Comparison of ENCODE assay signal across 7 cellular contexts in genomic region chr7:1530946-1531262, GRCh38. TPM values are rescaled to one million over a fixed set of nuclear protein-coding genes. Genes with fewer than 3 reads are reported as not detected.
DNase-seq lines count a peak whose midpoint lies in the region; ATAC-seq, FAIRE-seq and TF ChIP-seq lines count a peak whose summit lies in the region.

No MANE protein-coding gene starts in this region.

- POLR2A ChIA-PET in endothelial cell of umbilical vein (lab: Charles Lee) = no interaction called here

- no peaks in the 10 kb centered on the region for H3K9me1 ChIP-seq in endothelial cell of umbilical vein (replicated peaks; ENCODE audit: control insufficient read depth, extremely low read depth, insufficient read depth, low read length)

- H3K9me3 ChIP-seq in endothelial cell of umbilical vein (replicated peaks; ENCODE audit: control insufficient read depth, insufficient read depth, low read length) = no peaks in the 10 kb centered on the region
- no peaks in the 10 kb centered on the region for H3K9me3 ChIP-seq in smooth muscle cell (replicated peaks; ENCODE audit: low read depth)

- intact Hi-C loops in endothelial cell of umbilical vein (cut with micrococcal nuclease) = no loop called here

- TF ChIP-seq POLR2A in endothelial cell of umbilical vein (IDR thresholded peaks at IDR 0.05; ENCODE audit: low read depth, low read length) = no peak

- CTCF ChIA-PET in endothelial cell of umbilical vein (lab: Charles Lee) = no interaction called here

- peaks cover 35% of the 10 kb centered on the region for H3K4me1 ChIP-seq in endothelial cell of umbilical vein (ENCODE audit: control insufficient read depth, extremely low read depth, insufficient read depth, low read length)
- H3K4me1 ChIP-seq in smooth muscle cell (ENCODE audit: low read depth) = no peaks in the 10 kb centered on the region

- H3K4me3 ChIP-seq in HL-60 (replicated peaks; ENCODE audit: insufficient read depth, low read length) = peak overlapping the region; percentile 68
- H3K4me3 ChIP-seq in endothelial cell of umbilical vein (replicated peaks in 1 of 3; ENCODE audit: insufficient read depth in 1 of 3, low read depth in 1 of 3, low read length in 3 of 3) = peak overlapping the region in 1 of 3 experiments; percentile 70
- H3K4me3 ChIP-seq in smooth muscle cell = peak overlapping the region; percentile 49

- H4K20me1 ChIP-seq in endothelial cell of umbilical vein (replicated peaks; ENCODE audit: control insufficient read depth, extremely low read depth, insufficient read depth, low read length) (no peaks in the 10 kb centered on the region), smooth muscle cell (ENCODE audit: low read depth) (peaks cover 27% of the 10 kb centered on the region)

- H3K9ac ChIP-seq in endothelial cell of umbilical vein (replicated peaks; ENCODE audit: extremely low read depth, insufficient read depth, low read length) (peak overlapping the region; percentile 89), smooth muscle cell (ENCODE audit: low read depth) (no peak overlapping the region)

- H3K4me2 ChIP-seq in endothelial cell of umbilical vein (ENCODE audit: insufficient read depth, low read length) (no peak overlapping the region), smooth muscle cell (peak overlapping the region; percentile 85)

- DNase-seq in HL-60 (ENCODE audit: low read depth in 1 of 2, low spot score in 1 of 2) = no peak
- DNase-seq in endothelial cell of umbilical vein (ENCODE audit: low read depth, low spot score) = no peak
- no peak for DNase-seq in smooth muscle cell (lab: John Stamatoyannopoulos, UW; ENCODE audit: unreplicated experiment)
- DNase-seq in midbrain (lab: John Stamatoyannopoulos, UW) = no peak

- dilution Hi-C loops in endothelial cell of umbilical vein (cut with MboI; ENCODE audit: extremely low pct_ligation_motif_present, low sequenced_read_pairs) = no loop called here

- H3K27me3 ChIP-seq in HL-60 (ENCODE audit: insufficient read depth, poor library complexity, severe bottlenecking) (no peaks in the 10 kb centered on the region), endothelial cell of umbilical vein (ENCODE audit: control insufficient read depth in 2 of 2, insufficient read depth in 2 of 2, low read length in 2 of 2) (peaks cover 5 to 7% of the 10 kb centered on the region in 2 experiments), smooth muscle cell (ENCODE audit: low read depth) (no peaks in the 10 kb centered on the region)

- FAIRE-seq in endothelial cell of umbilical vein (lab: Jason Lieb, UNC) = no peak

- H3K36me3 ChIP-seq in endothelial cell of umbilical vein (ENCODE audit: control insufficient read depth in 2 of 2, extremely low read depth in 1 of 2, insufficient read depth in 2 of 2, low read length in 2 of 2) (no peaks in the 10 kb centered on the region), smooth muscle cell (ENCODE audit: low read depth) (no peaks in the 10 kb centered on the region)

- no TSS peak for BruUV-seq in endothelial cell of umbilical vein (replicated peaks; lab: Mats Ljungman, UMichigan)

- WGBS in smooth muscle cell (ENCODE audit: low lambda C conversion rate) = 3% methylated on average over 18 of the region's 45 CpGs

- H3K27ac ChIP-seq in HL-60 (replicated peaks) = no peak overlapping the region
- peak overlapping the region; percentile 97 for H3K27ac ChIP-seq in endothelial cell of umbilical vein (ENCODE audit: insufficient read depth, low read depth, low read length)
- H3K27ac ChIP-seq in smooth muscle cell (ENCODE audit: low read depth) = peak overlapping the region; percentile 97

- peaks cover 13% of the 10 kb centered on the region for H3F3A ChIP-seq in smooth muscle cell (ENCODE audit: low read depth)

- H2AFZ ChIP-seq in endothelial cell of umbilical vein (ENCODE audit: low read depth, low read length) (no peak overlapping the region), smooth muscle cell (ENCODE audit: low read depth) (no peak overlapping the region)

- TF ChIP-seq CTCF in HL-60 (IDR thresholded peaks at IDR 0.05; ENCODE audit: insufficient read depth, low read length) (no peak), endothelial cell of umbilical vein (IDR thresholded peaks at IDR 0.05; ENCODE audit: extremely low read depth in 1 of 2, insufficient read depth in 1 of 2, low read depth in 1 of 2, low read length in 2 of 2) (no peak), smooth muscle cell (IDR thresholded peaks at IDR 0.05; ENCODE audit: borderline replicate concordance, insufficient read depth, poor library complexity, severe bottlenecking) (no peak)

- peaks cover 28% of the 10 kb centered on the region for H3K79me2 ChIP-seq in endothelial cell of umbilical vein (ENCODE audit: control insufficient read depth, insufficient read depth, low read length)
- H3K79me2 ChIP-seq in smooth muscle cell (ENCODE audit: low read depth) = peaks cover 18% of the 10 kb centered on the region

- ATAC-seq in GM19324 (IDR thresholded peaks at IDR 0.05; ENCODE audit: low FRiP score, unreplicated experiment) (peak; percentile 12), HG02610 (IDR thresholded peaks at IDR 0.05; ENCODE audit: unreplicated experiment) (no peak), GM21367 (IDR thresholded peaks at IDR 0.05; ENCODE audit: unreplicated experiment) (no peak)

TF ChIP-seq in endothelial cell of umbilical vein, 7 proteins besides CTCF, POLR2A, EP300 and RAD21:
- no peak for TF ChIP-seq MYC (IDR thresholded peaks at IDR 0.05; ENCODE audit: low read depth, low read length)

RNA-seq across cellular contexts. Expression of gene MAFK, which starts 0.4 kb away (rescaled TPM):
- total RNA-seq in endothelial cell of umbilical vein (39.4 and 66.9 TPM in 2 replicates), smooth muscle cell (8.5 and 8.8 TPM in 2 replicates)
- polyA plus RNA-seq in endothelial cell of umbilical vein (22.2 and 23.3 TPM in 2 replicates), smooth muscle cell (2.8 and 4.4 TPM in 2 replicates)
- polyA plus RNA-seq in endothelial cell of umbilical vein (2011; cell fraction: cytosol; rRNA removed) = 10.8 and 13.7 TPM in 2 replicates
- 167 and 174 TPM in 2 replicates for polyA plus RNA-seq in endothelial cell of umbilical vein (2011; cell fraction: nucleus; rRNA removed)
- 16.7 and 23.2 TPM in 2 replicates for polyA plus RNA-seq in endothelial cell of umbilical vein (2012)
- polyA minus RNA-seq in endothelial cell of umbilical vein = 13.0 and 16.2 TPM in 2 replicates
- 27.5 TPM for polyA minus RNA-seq in endothelial cell of umbilical vein (2011; cell fraction: cytosol; rRNA and poly(A)+ RNA removed)
- polyA minus RNA-seq in endothelial cell of umbilical vein (2011; cell fraction: nucleus; rRNA and poly(A)+ RNA removed) = 25.4 and 68.6 TPM in 2 replicates

RNA-seq across cellular contexts. Expression of gene TMEM184A, which starts 25.1 kb away (rescaled TPM):
- total RNA-seq in endothelial cell of umbilical vein (not detected in 2 replicates), smooth muscle cell (4.8 and 6.6 TPM in 2 replicates)
- polyA plus RNA-seq in endothelial cell of umbilical vein (0.41 and 0.48 TPM in 2 replicates), smooth muscle cell (1.6 and 4.5 TPM in 2 replicates)
- polyA plus RNA-seq in endothelial cell of umbilical vein (2011; cell fraction: cytosol; rRNA removed) = 0.07 and 0.22 TPM in 2 replicates
- 0.25 and 0.66 TPM in 2 replicates for polyA plus RNA-seq in endothelial cell of umbilical vein (2011; cell fraction: nucleus; rRNA removed)
- 0.07 TPM in 2 replicates for polyA plus RNA-seq in endothelial cell of umbilical vein (2012)
- polyA minus RNA-seq in endothelial cell of umbilical vein = 0.15 TPM in 1 of 2 replicates, not detected in the other
- polyA minus RNA-seq in endothelial cell of umbilical vein (2011; cell fraction: cytosol; rRNA and poly(A)+ RNA removed) = 21.1 TPM
- 0.48 and 0.91 TPM in 2 replicates for polyA minus RNA-seq in endothelial cell of umbilical vein (2011; cell fraction: nucleus; rRNA and poly(A)+ RNA removed)

RNA-seq across cellular contexts. Expression of gene INTS1, which starts 26.7 kb away (rescaled TPM):
- total RNA-seq in endothelial cell of umbilical vein (114 and 116 TPM in 2 replicates), smooth muscle cell (18.2 and 18.9 TPM in 2 replicates)
- polyA plus RNA-seq in endothelial cell of umbilical vein (57.8 and 86.5 TPM in 2 replicates), smooth muscle cell (48.0 and 51.2 TPM in 2 replicates)
- 25.1 and 38.8 TPM in 2 replicates for polyA plus RNA-seq in endothelial cell of umbilical vein (2011; cell fraction: cytosol; rRNA removed)
- polyA plus RNA-seq in endothelial cell of umbilical vein (2011; cell fraction: nucleus; rRNA removed) = 99.5 and 107 TPM in 2 replicates
- 48.4 and 56.9 TPM in 2 replicates for polyA plus RNA-seq in endothelial cell of umbilical vein (2012)
- polyA minus RNA-seq in endothelial cell of umbilical vein = 39.2 and 47.6 TPM in 2 replicates
- 50.1 TPM for polyA minus RNA-seq in endothelial cell of umbilical vein (2011; cell fraction: cytosol; rRNA and poly(A)+ RNA removed)
- 38.4 and 74.9 TPM in 2 replicates for polyA minus RNA-seq in endothelial cell of umbilical vein (2011; cell fraction: nucleus; rRNA and poly(A)+ RNA removed)

RNA-seq across cellular contexts. Expression of gene PSMG3, which starts 38.9 kb away (rescaled TPM):
- total RNA-seq in endothelial cell of umbilical vein (25.5 and 28.4 TPM in 2 replicates), smooth muscle cell (24.5 and 30.7 TPM in 2 replicates)
- polyA plus RNA-seq in endothelial cell of umbilical vein (40.4 and 49.7 TPM in 2 replicates), smooth muscle cell (45.2 and 45.3 TPM in 2 replicates)
- 48.3 and 57.1 TPM in 2 replicates for polyA plus RNA-seq in endothelial cell of umbilical vein (2011; cell fraction: cytosol; rRNA removed)
- 29.1 and 31.2 TPM in 2 replicates for polyA plus RNA-seq in endothelial cell of umbilical vein (2011; cell fraction: nucleus; rRNA removed)
- 18.9 and 27.6 TPM in 2 replicates for polyA plus RNA-seq in endothelial cell of umbilical vein (2012)
- 11.4 and 14.3 TPM in 2 replicates for polyA minus RNA-seq in endothelial cell of umbilical vein
- polyA minus RNA-seq in endothelial cell of umbilical vein (2011; cell fraction: cytosol; rRNA and poly(A)+ RNA removed) = 39.1 TPM
- polyA minus RNA-seq in endothelial cell of umbilical vein (2011; cell fraction: nucleus; rRNA and poly(A)+ RNA removed) = 4.4 and 6.7 TPM in 2 replicates
